Comparison of ENCODE assay signal across 8 cellular contexts in genomic region chr21:33403786-33404571, GRCh38. TPM values are rescaled to one million over a fixed set of nuclear protein-coding genes. Genes with fewer than 3 reads are reported as not detected.
DNase-seq lines count a peak whose midpoint lies in the region; ATAC-seq, FAIRE-seq and TF ChIP-seq lines count a peak whose summit lies in the region.

No MANE protein-coding gene starts in this region.

- H3K4me3 Mint-ChIP-seq in T-helper 17 cell, result peak overlapping the region; percentile 94

- H3K36me3 ChIP-seq in kidney (ENCODE audit: control insufficient read depth in 1 of 2, insufficient read depth in 2 of 2, low read length in 2 of 2) (no peaks in the 10 kb centered on the region), smooth muscle cell (ENCODE audit: low read depth) (no peaks in the 10 kb centered on the region)

- H3K9ac ChIP-seq in kidney (ENCODE audit: low read length in 2 of 2) (peak overlapping the region; percentile 74 to 85), smooth muscle cell (ENCODE audit: low read depth) (peak overlapping the region; percentile 93)

- H3K4me1 ChIP-seq in kidney (ENCODE audit: control insufficient read depth in 1 of 2, insufficient read depth in 1 of 2, low read depth in 1 of 2, low read length in 2 of 2) (peaks cover 8 to 10% of the 10 kb centered on the region in 2 donors), smooth muscle cell (ENCODE audit: low read depth) (no peaks in the 10 kb centered on the region)

- peak overlapping the region; percentile 90 for H3K27ac Mint-ChIP-seq in T-helper 17 cell

- peaks cover 25% of the 10 kb centered on the region for H3F3A ChIP-seq in smooth muscle cell (ENCODE audit: low read depth)

- in situ Hi-C loops in ACHN (cut with HindIII; ENCODE audit: low pct_ligation_motif_present, low pct_unique_long_range_greater_than_20kb, low sequenced_read_pairs), result no loop called here

- H3K27ac ChIP-seq in kidney (ENCODE audit: low read depth in 2 of 2, low read length in 2 of 2), result peak overlapping the region; percentile 88 to 93
- H3K27ac ChIP-seq in smooth muscle cell (ENCODE audit: low read depth), result peak overlapping the region; percentile 95

- H2AFZ ChIP-seq in smooth muscle cell (ENCODE audit: low read depth), result peak overlapping the region; percentile 6

- H3K4me1 Mint-ChIP-seq in T-helper 17 cell, result peaks cover 29% of the 10 kb centered on the region

- no peaks in the 10 kb centered on the region for H3K27me3 ChIP-seq in smooth muscle cell (ENCODE audit: low read depth)

- no peaks in the 10 kb centered on the region for H3K9me3 ChIP-seq in T-helper 17 cell (ENCODE audit: control insufficient read depth, low read length, poor library complexity, severe bottlenecking)
- no peaks in the 10 kb centered on the region for H3K9me3 ChIP-seq in kidney (ENCODE audit: control insufficient read depth in 1 of 2, low read length in 2 of 2)
- H3K9me3 ChIP-seq in smooth muscle cell (replicated peaks; ENCODE audit: low read depth), result no peaks in the 10 kb centered on the region

- H3K36me3 Mint-ChIP-seq in T-helper 17 cell (ENCODE audit: low read depth), result no peaks in the 10 kb centered on the region

- intact Hi-C loops in kidney (cut with DNase I), result no loop called here

- no peaks in the 10 kb centered on the region for H3K27me3 Mint-ChIP-seq in T-helper 17 cell

- H3K79me2 ChIP-seq in smooth muscle cell (ENCODE audit: low read depth), result peaks cover 55% of the 10 kb centered on the region

- no peak for FAIRE-seq in kidney (lab: Jason Lieb, UNC)

- DNase-seq in ACHN (peak; percentile 25), T-helper 17 cell (peak in 2 of 3 donors; percentile 14 to 24), cerebellar cortex (ENCODE audit: low spot score) (peak; percentile 61), kidney (peak; percentile 87), smooth muscle cell (lab: John Stamatoyannopoulos, UW; ENCODE audit: unreplicated experiment) (peak; percentile 30)
- DNase-seq in effector CD8-positive, alpha-beta T cell (lab: John Stamatoyannopoulos, UW), result no peak

- H3K4me3 ChIP-seq in kidney (ENCODE audit: low read length in 2 of 2) (peak overlapping the region; percentile 85 to 86), smooth muscle cell (peak overlapping the region; percentile 78)

- H3K4me2 ChIP-seq in smooth muscle cell, result peak overlapping the region; percentile 93

- ATAC-seq in GM18498 (IDR thresholded peaks at IDR 0.05; ENCODE audit: unreplicated experiment) (peak; percentile 27), T-helper 17 cell (peak; percentile 38)

- TF ChIP-seq RAD21 in Ishikawa (IDR thresholded peaks at IDR 0.05; ENCODE audit: low read depth), result no peak

- peaks cover 46% of the 10 kb centered on the region for H4K20me1 ChIP-seq in smooth muscle cell (ENCODE audit: low read depth)

- TF ChIP-seq CTCF in kidney (IDR thresholded peaks at IDR 0.05; ENCODE audit: borderline replicate concordance, extremely low read depth, insufficient read depth), result no peak
- no peak for TF ChIP-seq CTCF in smooth muscle cell (IDR thresholded peaks at IDR 0.05; ENCODE audit: borderline replicate concordance, insufficient read depth, poor library complexity, severe bottlenecking)

- WGBS in smooth muscle cell (ENCODE audit: low lambda C conversion rate), result 3% methylated on average over 43 of the region's 47 CpGs

- no peak for TF ChIP-seq EP300 in Ishikawa (IDR thresholded peaks at IDR 0.05; ENCODE audit: borderline replicate concordance)

TF ChIP-seq in Ishikawa, 13 proteins besides CTCF, POLR2A, EP300 and RAD21:
- TF ChIP-seq TCF12 (IDR thresholded peaks at IDR 0.05; ENCODE audit: low read depth) (no peak), EGR1 (IDR thresholded peaks at IDR 0.05) (no peak), MAX (IDR thresholded peaks at IDR 0.05) (0 out of 2 replicates have a peak, but pooled peaks have one; percentile 47)

RNA-seq across cellular contexts. Expression of gene IFNGR2, which starts 0.8 kb away (rescaled TPM):
- total RNA-seq in T-helper 17 cell, result 10 to 100 TPM; 17.9 to 18.7 TPM
- total RNA-seq in kidney, result 68.3 TPM
- 57.6 TPM for polyA plus RNA-seq in kidney (ENCODE audit: insufficient read depth, low read depth, low replicate concordance)
- total RNA-seq in smooth muscle cell, result 117 and 134 TPM in 2 replicates
- 127 and 132 TPM in 2 replicates for polyA plus RNA-seq in smooth muscle cell
